8 cellular contexts compared by ENCODE assay signal in the genomic region with DNA sequence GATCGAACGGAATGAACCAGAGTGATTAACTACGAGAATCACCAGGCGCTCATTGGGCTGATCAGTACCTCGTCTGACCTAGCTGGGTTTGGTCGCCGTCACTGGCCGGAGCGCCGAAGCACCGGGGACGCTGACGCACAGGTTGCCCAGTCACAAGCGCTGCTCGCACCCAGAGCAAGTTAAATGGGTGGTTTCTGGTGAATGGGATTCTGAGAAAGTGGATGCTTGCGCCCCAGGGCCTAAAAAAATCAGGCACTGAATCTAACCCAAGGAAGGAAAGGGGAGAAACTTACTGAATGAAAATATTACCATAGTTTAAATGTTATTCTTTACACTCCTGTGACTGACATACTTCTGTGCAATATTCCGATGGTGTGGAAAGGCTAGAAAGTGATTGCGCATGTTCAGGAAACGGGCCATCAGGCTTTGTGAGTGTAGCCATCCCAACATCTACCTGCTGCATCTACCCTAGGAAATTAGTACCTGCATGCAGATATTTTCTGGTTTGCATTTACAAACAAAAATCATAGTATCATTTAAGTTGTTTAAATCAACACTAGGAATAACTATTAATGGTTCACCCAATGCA.
A peak's percentile ranks its signal among the peaks of the same experiment; 100 is the strongest.
DNase-seq lines count a peak whose midpoint lies in the region; ATAC-seq lines count a peak whose summit lies in the region.

No MANE protein-coding gene starts in this region.

- H3K36me3 Mint-ChIP-seq in activated T-cell treated with anti-CD3 and anti-CD28 coated beads, Interleukin-2, amount 50 U/mL, for 24 hours (ENCODE audit: low read depth) = no peaks in the 10 kb centered on the region
- no peaks in the 10 kb centered on the region for H3K36me3 Mint-ChIP-seq in stimulated activated memory B cell treated with anti-CD40 and anti-IgM and Interleukin-4, amounts not matched to agents 10 μg/mL and 1 μg/mL and 100 μg/mL, for 72 hours

- H3K9ac ChIP-seq in adipocyte (ENCODE audit: low read length) = peak overlapping the region; percentile 72

- H3K4me3 ChIP-seq in adipocyte (ENCODE audit: low read length) = peak overlapping the region; percentile 82

- H3K36me3 ChIP-seq in adipocyte (ENCODE audit: control insufficient read depth, insufficient read depth, low read length, severe bottlenecking) = no peaks in the 10 kb centered on the region

- peak overlapping the region; percentile 78 for H3K4me3 Mint-ChIP-seq in activated T-cell treated with anti-CD3 and anti-CD28 coated beads, Interleukin-2, amount 50 U/mL, for 24 hours
- peak overlapping the region; percentile 59 for H3K4me3 Mint-ChIP-seq in stimulated activated memory B cell treated with anti-CD40 and anti-IgM and Interleukin-4, amounts not matched to agents 10 μg/mL and 1 μg/mL and 100 μg/mL, for 72 hours

- no peaks in the 10 kb centered on the region for H3K9me3 Mint-ChIP-seq in activated T-cell treated with anti-CD3 and anti-CD28 coated beads, Interleukin-2, amount 50 U/mL, for 24 hours
- no peaks in the 10 kb centered on the region for H3K9me3 Mint-ChIP-seq in stimulated activated memory B cell treated with anti-CD40 and anti-IgM and Interleukin-4, amounts not matched to agents 10 μg/mL and 1 μg/mL and 100 μg/mL, for 72 hours

- peaks cover 18% of the 10 kb centered on the region for H3K4me1 ChIP-seq in adipocyte (ENCODE audit: control insufficient read depth, insufficient read depth, low read length)

- no peaks in the 10 kb centered on the region for H3K9me3 ChIP-seq in adipocyte (ENCODE audit: control insufficient read depth, low read length)

- ATAC-seq in HG03432 (IDR thresholded peaks at IDR 0.05; ENCODE audit: unreplicated experiment) = peak; percentile 54
- peak; percentile 52 for ATAC-seq in stimulated activated memory B cell treated with anti-CD40 and anti-IgM and Interleukin-4, amounts not matched to agents 10 μg/mL and 1 μg/mL and 100 μg/mL, for 72 hours
- ATAC-seq in HG03097 (IDR thresholded peaks at IDR 0.05; ENCODE audit: low FRiP score, unreplicated experiment) = no peak

- no peaks in the 10 kb centered on the region for H3K27me3 ChIP-seq in adipocyte (replicated peaks; ENCODE audit: control insufficient read depth, insufficient read depth, low read length)

- peaks cover 17% of the 10 kb centered on the region for H3K4me1 Mint-ChIP-seq in activated T-cell treated with anti-CD3 and anti-CD28 coated beads, Interleukin-2, amount 50 U/mL, for 24 hours (ENCODE audit: low read depth)
- peaks cover 10% of the 10 kb centered on the region for H3K4me1 Mint-ChIP-seq in stimulated activated memory B cell treated with anti-CD40 and anti-IgM and Interleukin-4, amounts not matched to agents 10 μg/mL and 1 μg/mL and 100 μg/mL, for 72 hours

- H3K27me3 Mint-ChIP-seq in activated T-cell treated with anti-CD3 and anti-CD28 coated beads, Interleukin-2, amount 50 U/mL, for 24 hours = peaks cover 26% of the 10 kb centered on the region
- peaks cover 11% of the 10 kb centered on the region for H3K27me3 Mint-ChIP-seq in stimulated activated memory B cell treated with anti-CD40 and anti-IgM and Interleukin-4, amounts not matched to agents 10 μg/mL and 1 μg/mL and 100 μg/mL, for 72 hours

- DNase-seq in activated T-cell treated with anti-CD3 and anti-CD28 coated beads, Interleukin-2, amount 50 U/mL, for 24 hours = no peak
- no peak for DNase-seq in activated T-cell treated with anti-CD3 and anti-CD28 coated beads, Interleukin-2, amount 50 U/mL, for 48 hours
- DNase-seq in adipocyte (ENCODE audit: low read depth) = no peak
- peak; percentile 62 for DNase-seq in iPS-NIHi11 (ENCODE audit: low spot score)
- no peak for DNase-seq in putamen (ENCODE audit: low spot score)

- H3K27ac Mint-ChIP-seq in activated T-cell treated with anti-CD3 and anti-CD28 coated beads, Interleukin-2, amount 50 U/mL, for 24 hours = peak overlapping the region; percentile 37
- H3K27ac Mint-ChIP-seq in stimulated activated memory B cell treated with anti-CD40 and anti-IgM and Interleukin-4, amounts not matched to agents 10 μg/mL and 1 μg/mL and 100 μg/mL, for 72 hours = no peak overlapping the region
